ENCODE assay signal across 8 cellular contexts in genomic region chr16:971582-971905, GRCh38. TPM values are rescaled to one million over a fixed set of nuclear protein-coding genes. Genes with fewer than 3 reads are reported as not detected.
A peak's percentile ranks its signal among the peaks of the same experiment; 100 is the strongest.
DNase-seq lines count a peak whose midpoint lies in the region; ATAC-seq and TF ChIP-seq lines count a peak whose summit lies in the region.

No MANE protein-coding gene starts in this region.

- H3K9me3 Mint-ChIP-seq in T-helper 2 cell treated with Interferon-gamma antibody and Interleukin-4, amounts not matched to agents 5 μg/mL and 100 μg/mL, for 36 hours = no peaks in the 10 kb centered on the region

- H3K27me3 Mint-ChIP-seq in T-helper 2 cell treated with Interferon-gamma antibody and Interleukin-4, amounts not matched to agents 5 μg/mL and 100 μg/mL, for 36 hours (ENCODE audit: low read depth) = peaks cover 7% of the 10 kb centered on the region

- H3K27me3 ChIP-seq in Loucy (ENCODE audit: insufficient read depth, low read length, poor library complexity, severe bottlenecking) (no peaks in the 10 kb centered on the region), esophagus muscularis mucosa (no peaks in the 10 kb centered on the region), rectal smooth muscle tissue (ENCODE audit: control insufficient read depth, insufficient read depth, low read length) (peaks cover 2% of the 10 kb centered on the region)

- peak overlapping the region; percentile 64 for H3K4me3 Mint-ChIP-seq in T-helper 2 cell treated with Interferon-gamma antibody and Interleukin-4, amounts not matched to agents 5 μg/mL and 100 μg/mL, for 36 hours

- no peaks in the 10 kb centered on the region for H3F3A ChIP-seq in Loucy (ENCODE audit: low read depth)

- H3K36me3 ChIP-seq in Loucy (ENCODE audit: insufficient read depth, low read length) (no peaks in the 10 kb centered on the region), esophagus muscularis mucosa (peaks cover 10 to 24% (median 13%) of the 10 kb centered on the region in 4 donors), rectal smooth muscle tissue (ENCODE audit: control insufficient read depth, insufficient read depth, low read length) (no peaks in the 10 kb centered on the region)

- no peak for TF ChIP-seq EP300 in esophagus muscularis mucosa (IDR thresholded peaks at IDR 0.05)

- TF ChIP-seq POLR2A in esophagus muscularis mucosa (IDR thresholded peaks at IDR 0.05; ENCODE audit: low read depth) = no peak

- no peaks in the 10 kb centered on the region; the same call in 1 of the 2 replicates for H3K79me2 ChIP-seq in Loucy (ENCODE audit: insufficient read depth, low read length)

- H3K4me3 ChIP-seq in Loucy (ENCODE audit: low read length, poor library complexity, severe bottlenecking) (peak overlapping the region; percentile 81), esophagus muscularis mucosa (peak overlapping the region in 2 of 4 donors; percentile 82 to 94), rectal smooth muscle tissue (ENCODE audit: low read length) (peak overlapping the region; percentile 55)

- H2AFZ ChIP-seq in Loucy (ENCODE audit: low read length) = 0 out of 2 replicates have a peak overlapping the region, but pooled peaks have one; percentile 7

- peak overlapping the region; percentile 30 to 87 (median 80) for H3K27ac ChIP-seq in esophagus muscularis mucosa (replicated peaks in 1 of 4)
- no peak overlapping the region for H3K27ac ChIP-seq in rectal smooth muscle tissue (ENCODE audit: low read depth, low read length)

- H3K4me1 Mint-ChIP-seq in T-helper 2 cell treated with Interferon-gamma antibody and Interleukin-4, amounts not matched to agents 5 μg/mL and 100 μg/mL, for 36 hours (ENCODE audit: low read depth) = peaks cover 13% of the 10 kb centered on the region

- intact Hi-C loops in esophagus muscularis mucosa (cut with DNase I) = no loop called here

- H3K4me1 ChIP-seq in Loucy (ENCODE audit: insufficient read depth, low read length, poor library complexity, severe bottlenecking) = no peaks in the 10 kb centered on the region
- peaks cover 17 to 39% (median 32%) of the 10 kb centered on the region in 4 donors for H3K4me1 ChIP-seq in esophagus muscularis mucosa
- H3K4me1 ChIP-seq in rectal smooth muscle tissue (ENCODE audit: control insufficient read depth, insufficient read depth, low read length) = peaks cover 8% of the 10 kb centered on the region

- peaks cover 10% of the 10 kb centered on the region for H3K36me3 Mint-ChIP-seq in T-helper 2 cell treated with Interferon-gamma antibody and Interleukin-4, amounts not matched to agents 5 μg/mL and 100 μg/mL, for 36 hours (ENCODE audit: low read depth)

- H4K20me1 ChIP-seq in Loucy (ENCODE audit: insufficient read depth, low read length, poor library complexity, severe bottlenecking) = no peaks in the 10 kb centered on the region

- 96% methylated on average over 5 of the region's 5 CpGs for WGBS in esophagus muscularis mucosa

- no peak overlapping the region for H3K27ac Mint-ChIP-seq in T-helper 2 cell treated with Interferon-gamma antibody and Interleukin-4, amounts not matched to agents 5 μg/mL and 100 μg/mL, for 36 hours

- no peak overlapping the region for H3K9ac ChIP-seq in Loucy (ENCODE audit: low read depth, low read length, poor library complexity, severe bottlenecking)
- H3K9ac ChIP-seq in rectal smooth muscle tissue (ENCODE audit: low read length) = no peak overlapping the region

- no peak for DNase-seq in T-helper 2 cell treated with Interferon-gamma antibody and Interleukin-4, amounts not matched to agents 5 μg/mL and 100 μg/mL, for 36 hours (ENCODE audit: low spot score)
- no peak for DNase-seq in T-helper 2 cell
- no peak for DNase-seq in esophagus muscularis mucosa (ENCODE audit: extremely low spot score)

- ATAC-seq in HG03354 (IDR thresholded peaks at IDR 0.05; ENCODE audit: poor library complexity, severe bottlenecking, unreplicated experiment) (no peak), GM18511 (IDR thresholded peaks at IDR 0.05; ENCODE audit: unreplicated experiment) (no peak), GM19328 (IDR thresholded peaks at IDR 0.05; ENCODE audit: unreplicated experiment) (no peak)

- no peak for TF ChIP-seq CTCF in Loucy (conservative IDR thresholded peaks at IDR 0.05; ENCODE audit: low read length)
- no peak for TF ChIP-seq CTCF in esophagus muscularis mucosa (IDR thresholded peaks at IDR 0.05)

- H3K9me2 ChIP-seq in Loucy (replicated peaks; ENCODE audit: low read depth, low read length) = no peaks in the 10 kb centered on the region

- H3K4me2 ChIP-seq in Loucy (ENCODE audit: low read depth, low read length, poor library complexity, severe bottlenecking) = peak overlapping the region; percentile 73

- no peaks in the 10 kb centered on the region for H3K9me3 ChIP-seq in Loucy (ENCODE audit: insufficient read depth, low read depth, low read length)
- H3K9me3 ChIP-seq in esophagus muscularis mucosa = no peaks in the 10 kb centered on the region

RNA-seq across cellular contexts. Expression of gene LMF1, which starts 0.8 kb away (rescaled TPM):
- total RNA-seq in esophagus muscularis mucosa = 10 to 100 TPM; 14.5 to 32.0 (median 23.8) TPM

RNA-seq across cellular contexts. Expression of gene SOX8, which starts 10.0 kb away (rescaled TPM):
- total RNA-seq in esophagus muscularis mucosa = 1 to 10 TPM; 4.1 to 4.6 (median 4.3) TPM
